17 cellular contexts compared by ENCODE assay signal in the genomic region with DNA sequence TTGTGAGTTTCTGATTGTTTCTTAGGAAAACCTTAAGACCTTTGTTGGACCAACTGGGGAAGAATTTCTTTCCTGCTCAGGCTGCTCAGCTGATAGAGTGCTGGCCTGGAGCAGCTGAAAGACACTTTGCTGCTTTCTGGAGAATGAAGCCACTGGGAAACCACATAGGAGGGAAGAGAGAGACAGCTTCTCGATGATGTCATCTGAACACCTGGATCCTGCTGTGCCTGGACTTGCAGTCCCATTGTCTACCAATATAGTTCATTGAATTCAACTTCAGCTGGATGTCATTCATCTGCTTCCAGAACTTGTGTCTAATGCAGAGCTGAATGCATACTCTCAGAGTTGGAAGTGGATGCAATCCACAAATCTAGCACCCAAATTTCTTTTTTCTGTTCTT. TPM values are rescaled to one million over a fixed set of nuclear protein-coding genes. Genes with fewer than 3 reads are reported as not detected.
DNase-seq lines count a peak whose midpoint lies in the region; FAIRE-seq and TF ChIP-seq lines count a peak whose summit lies in the region.
"Had no signal": no experiment of that assay in that cellular context is flagged by ENCODE, and none has a peak within 500 bp of the region (broad histone marks: within the 10 kb centered on the region; RNA-seq: fewer than 3 reads in every experiment).

No MANE protein-coding gene starts in this region.

- H2BK12ac ChIP-seq in H1 (ENCODE audit: low read depth, low read length): peak overlapping the region; percentile 23; the same call in 1 of the 2 replicates

- H4K8ac ChIP-seq in H1 (ENCODE audit: extremely low read depth, insufficient read depth, low read length): no peak overlapping the region

- H3K4me2 ChIP-seq in H1 (ENCODE audit: insufficient read depth in 1 of 2, low read depth in 2 of 2, low read length in 2 of 2) (no peak overlapping the region), keratinocyte (ENCODE audit: control insufficient read depth, extremely low read depth, insufficient read depth, low read depth, low read length) (no peak overlapping the region)
- H3K4me2 ChIP-seq: BLaER1 had no signal

- TF ChIP-seq CTCF in HEK293 (tag by site-specific recombination; IDR thresholded peaks at IDR 0.05): no peak
- TF ChIP-seq CTCF in H1 (IDR thresholded peaks at IDR 0.05; ENCODE audit: control extremely low read depth in 1 of 3, insufficient read depth in 1 of 3, low read depth in 1 of 3, low read length in 3 of 3): no peak
- no peak for TF ChIP-seq CTCF in keratinocyte (optimal IDR thresholded peaks at IDR 0.05 in 1 of 3, IDR thresholded peaks at IDR 0.05 in 1 of 3, conservative IDR thresholded peaks at IDR 0.05 in 1 of 3; ENCODE audit: extremely low read depth in 1 of 3, insufficient read depth in 2 of 3, low read length in 3 of 3)

- H3K23me2 ChIP-seq in H1 (ENCODE audit: low read depth, low read length): no peaks in the 10 kb centered on the region

- H3K79me1 ChIP-seq in H1 (ENCODE audit: low read depth, low read length): no peaks in the 10 kb centered on the region

- H3K27ac ChIP-seq in HEK293 (ENCODE audit: extremely low read depth, low read depth, low read length) (no peak overlapping the region), H1 (ENCODE audit: low read depth, low read length) (no peak overlapping the region), keratinocyte (ENCODE audit: control insufficient read depth, insufficient read depth, low read length) (no peak overlapping the region)
- H3K27ac ChIP-seq: BLaER1 had no signal

- H3K9ac ChIP-seq in H1 (replicated peaks in 1 of 4; ENCODE audit: extremely low read depth in 1 of 4, low read depth in 3 of 4, low read length in 3 of 4): no peak overlapping the region
- H3K9ac ChIP-seq in keratinocyte (ENCODE audit: control insufficient read depth, extremely low read depth, insufficient read depth, low read length): no peak overlapping the region
- H3K9ac ChIP-seq: BLaER1 had no signal

- H2BK20ac ChIP-seq in H1 (ENCODE audit: low read length): no peak overlapping the region

- CTCF ChIA-PET in HEK293 (lab: Yijun Ruan, JAX): interaction anchor here (0.5 to 0.7 kb wide), 4 partner anchors 26 to 1095 kb away, joined by 3 to 5 read pairs (median 3); no protein-coding TSS in a partner anchor
- CTCF ChIA-PET in H1 (lab: Charles Lee; ENCODE audit: partially characterized antibody): no interaction called here

- dilution Hi-C loops in keratinocyte (cut with MboI; ENCODE audit: extremely low pct_ligation_motif_present, low sequenced_read_pairs): no loop called here

- H2BK120ac ChIP-seq in H1 (replicated peaks; ENCODE audit: low read depth, low read length): no peak overlapping the region

- no peak overlapping the region for H3K18ac ChIP-seq in H1 (ENCODE audit: extremely low read depth, low read length)

- no peaks in the 10 kb centered on the region for H3K9me1 ChIP-seq in keratinocyte (ENCODE audit: control insufficient read depth, extremely low read depth, insufficient read depth, low read length)

- H2AFZ ChIP-seq in H1 (ENCODE audit: low read length) (no peak overlapping the region), keratinocyte (ENCODE audit: control insufficient read depth, low read length) (no peak overlapping the region)

- no peak overlapping the region for H3K56ac ChIP-seq in H1 (replicated peaks; ENCODE audit: insufficient read length, low read depth, low read length)

- no peak for FAIRE-seq in H1 (lab: Jason Lieb, UNC)
- peak; percentile 96 for FAIRE-seq in keratinocyte (lab: Jason Lieb, UNC)
- FAIRE-seq: GM12878, GM18507, H54 had no signal

- H3K4ac ChIP-seq in H1 (replicated peaks; ENCODE audit: insufficient read length, low read depth, low read length): no peak overlapping the region

- H2BK15ac ChIP-seq in H1 (ENCODE audit: low read length): peak overlapping the region; percentile 29; the same call in 1 of the 2 replicates

- no peak for TF ChIP-seq POLR2A in H1 (IDR thresholded peaks at IDR 0.05; ENCODE audit: control extremely low read depth in 1 of 2, low read depth in 2 of 2, low read length in 2 of 2)

- no peak overlapping the region for H4K91ac ChIP-seq in H1 (replicated peaks; ENCODE audit: insufficient read length, low read length)

- H3K4me1 ChIP-seq in HEK293 (ENCODE audit: control insufficient read depth, insufficient read depth, low read length) (peaks cover 4% of the 10 kb centered on the region), H1 (replicated peaks in 1 of 4; ENCODE audit: control insufficient read depth in 3 of 4, insufficient read depth in 4 of 4, low read length in 3 of 4) (peaks cover 0 to 3% (median 0%) of the 10 kb centered on the region in 4 experiments; a peak in 1 of 7 replicates), keratinocyte (ENCODE audit: control insufficient read depth, extremely low read depth, insufficient read depth, low read length) (peaks cover 2% of the 10 kb centered on the region)
- H3K4me1 ChIP-seq: Caco-2 had no signal

- H2BK5ac ChIP-seq in H1 (ENCODE audit: low read depth, low read length): no peak overlapping the region

- H3K36me3 ChIP-seq in HEK293 (ENCODE audit: control insufficient read depth in 2 of 2, insufficient read depth in 1 of 2, low read length in 2 of 2): no peaks in the 10 kb centered on the region
- H3K36me3 ChIP-seq in H1 (ENCODE audit: control insufficient read depth in 2 of 4, insufficient read depth in 4 of 4, low read length in 3 of 4): no peaks in the 10 kb centered on the region
- no peaks in the 10 kb centered on the region for H3K36me3 ChIP-seq in keratinocyte (ENCODE audit: control insufficient read depth in 2 of 2, extremely low read depth in 1 of 2, insufficient read depth in 2 of 2, low read length in 2 of 2)
- H3K36me3 ChIP-seq: BLaER1 had no signal

- DNase-seq in NCI-H1105 treated with DMSO at 0.1 percent for 48 hours (lab: John Stamatoyannopoulos, UW) (peak; percentile 9), NCI-H1105 (lab: John Stamatoyannopoulos, UW) (no peak), H1 (ENCODE audit: low read depth in 1 of 2, low spot score in 2 of 2) (no peak), keratinocyte (ENCODE audit: low read depth, low spot score) (peak; percentile 61), NCI-H2081 treated with DMSO at 0.1 percent for 48 hours (lab: John Stamatoyannopoulos, UW) (no peak), putamen (ENCODE audit: low spot score) (no peak)
- no peak for DNase-seq in activated CD4-positive, alpha-beta T cell treated with anti-CD3 and anti-CD28 coated beads for 4 hours
- DNase-seq: 8988T; AML-193; Caco-2; CD8-positive, alpha-beta memory T cell had no signal

- H3K23ac ChIP-seq in H1 (ENCODE audit: insufficient read length): no peak overlapping the region

- H3K14ac ChIP-seq in H1 (ENCODE audit: insufficient read length): no peak overlapping the region

- no peak for TF ChIP-seq RAD21 in H1 (IDR thresholded peaks at IDR 0.05 in 1 of 2, conservative IDR thresholded peaks at IDR 0.05 in 1 of 2; ENCODE audit: low read depth in 2 of 2, low read length in 2 of 2)

- no peaks in the 10 kb centered on the region for H4K20me1 ChIP-seq in H1 (replicated peaks in 1 of 2; ENCODE audit: control insufficient read depth in 1 of 2, insufficient read depth in 2 of 2, low read length in 2 of 2)
- H4K20me1 ChIP-seq in keratinocyte (ENCODE audit: control insufficient read depth, extremely low read depth, insufficient read depth, low read length): no peaks in the 10 kb centered on the region
- H4K20me1 ChIP-seq: BLaER1 had no signal

- POLR2A ChIA-PET in HEK293 (lab: Yijun Ruan, JAX): no interaction called here
- POLR2A ChIA-PET in H1 (lab: Charles Lee; ENCODE audit: partially characterized antibody): interaction anchor here (1.0 kb wide), 1 partner anchor 34 kb away, joined by 3 read pairs; no protein-coding TSS in a partner anchor

- no peak overlapping the region for H3K4me3 ChIP-seq in HEK293 (ENCODE audit: low read depth, low read length)
- no peak overlapping the region for H3K4me3 ChIP-seq in H1 (ENCODE audit: extremely low read depth in 1 of 4, insufficient read depth in 2 of 4, low read depth in 3 of 4, low read length in 4 of 4)
- no peak overlapping the region for H3K4me3 ChIP-seq in keratinocyte (ENCODE audit: control insufficient read depth in 2 of 3, extremely low read depth in 1 of 3, insufficient read depth in 2 of 3, low read depth in 1 of 3, low read length in 3 of 3)
- H3K4me3 ChIP-seq: BLaER1, GM12878 had no signal

- H4K5ac ChIP-seq in H1 (ENCODE audit: insufficient read length, low read depth, low read length): no peak overlapping the region

- peaks cover 2% of the 10 kb centered on the region; the same call in 1 of the 2 replicates for H3K9me3 ChIP-seq in HEK293 (ENCODE audit: control insufficient read depth, insufficient read depth, low read depth, low read length)
- H3K9me3 ChIP-seq in H1 (ENCODE audit: insufficient read depth in 2 of 2, low read depth in 1 of 2, low read length in 1 of 2): no peaks in the 10 kb centered on the region
- H3K9me3 ChIP-seq in keratinocyte (ENCODE audit: control insufficient read depth, low read depth, low read length): no peaks in the 10 kb centered on the region
- H3K9me3 ChIP-seq: BLaER1 had no signal

- H3K79me2 ChIP-seq in H1 (ENCODE audit: control insufficient read depth in 1 of 2, insufficient read depth in 2 of 2, low read length in 2 of 2): no peaks in the 10 kb centered on the region
- H3K79me2 ChIP-seq in keratinocyte (ENCODE audit: control insufficient read depth, insufficient read depth, low read length): no peaks in the 10 kb centered on the region

- H2AK5ac ChIP-seq in H1 (ENCODE audit: low read depth, low read length): no peak overlapping the region

- H3K27me3 ChIP-seq in H1 (replicated peaks in 1 of 4; ENCODE audit: control insufficient read depth in 3 of 4, extremely low read depth in 1 of 4, insufficient read depth in 3 of 4, low read length in 3 of 4): no peaks in the 10 kb centered on the region
- H3K27me3 ChIP-seq in keratinocyte (ENCODE audit: control insufficient read depth, extremely low read depth, insufficient read depth, low read length): no peaks in the 10 kb centered on the region
- H3K27me3 ChIP-seq: BLaER1 had no signal

- WGBS in H1 (ENCODE audit: extremely low coverage in 1 of 2, insufficient coverage in 1 of 2, insufficient read length in 1 of 2, insufficient replicate concordance in 2 of 2, low coverage in 1 of 2, low lambda C conversion rate in 2 of 2, missing lambda C conversion rate in 1 of 2), 2 experiments: no CpG with 5 or more reads among the region's 1 CpG

- no peak for TF ChIP-seq EP300 in H1 (IDR thresholded peaks at IDR 0.05; ENCODE audit: borderline replicate concordance in 1 of 2, low read depth in 2 of 2, low read length in 2 of 2)

RNA-seq across cellular contexts. Expression of a gene that starts 34.3 kb away (rescaled TPM):
- 9.3 and 12.3 TPM in 2 replicates for total RNA-seq in H1 (2021; fragmentation: NEBNext Ultra II Directional; extraction: Animal tissue kit (Norgen Biotek cat#: 25700))
- polyA plus RNA-seq in H1 (2011; rRNA removed) (3.1 and 3.8 TPM in 2 replicates), keratinocyte (2.2 to 3.6 TPM (median 3.0 TPM) in 3 replicates)
- 2.3 TPM for polyA plus RNA-seq in H1 (2011; cell fraction: cytosol; rRNA removed)
- polyA plus RNA-seq in H1 (2011; cell fraction: nucleus; rRNA removed): 10.5 TPM
- 5.8 to 7.8 TPM (median 6.4 TPM) in 4 replicates for polyA plus RNA-seq in H1 (2012, experiment 1 of 2)
- 4.2 TPM for polyA plus RNA-seq in H1 (2012, experiment 2 of 2)
- polyA plus RNA-seq in H1 (2013, experiment 1 of 2): 15.1 TPM
- polyA plus RNA-seq in H1 (2013, experiment 2 of 2): 14.7 TPM
- 5.5 TPM in 2 replicates for polyA minus RNA-seq in H1 (2011; rRNA and poly(A)+ RNA removed)
- polyA minus RNA-seq in H1 (2011; cell fraction: cytosol; rRNA and poly(A)+ RNA removed): 5.1 TPM
- 6.6 TPM for polyA minus RNA-seq in H1 (2011; cell fraction: nucleus; rRNA and poly(A)+ RNA removed)
- polyA plus RNA-seq in keratinocyte (2011; ENCODE audit: low read depth): 3.3 TPM
- 3.0 and 3.8 TPM in 2 replicates for polyA plus RNA-seq in keratinocyte (2011; cell fraction: cytosol; rRNA removed)
- polyA plus RNA-seq in keratinocyte (2011; cell fraction: nucleus; rRNA removed): 8.7 and 9.8 TPM in 2 replicates
- 2.6 and 6.1 TPM in 2 replicates for polyA plus RNA-seq in keratinocyte (2012; ENCODE audit: low replicate concordance)
- 3.1 to 17.9 TPM (median 9.9 TPM) in 3 replicates for polyA minus RNA-seq in keratinocyte
- 3.6 TPM for polyA minus RNA-seq in keratinocyte (2011; cell fraction: cytosol; rRNA and poly(A)+ RNA removed)
- 4.2 and 9.9 TPM in 2 replicates for polyA minus RNA-seq in keratinocyte (2011; cell fraction: nucleus; rRNA and poly(A)+ RNA removed)
- total RNA-seq: Caco-2, G401 had no signal
- polyA plus RNA-seq: GM12878 had no signal

Comparison
In these comparisons a context has a peak if more than half of its experiments do, and no peak if none do; other contexts are left out.
1. DNase-seq: peak in NCI-H1105 treated with DMSO at 0.1 percent for 48 hours (single experiment) and keratinocyte (single experiment); none in NCI-H1105 (single experiment), H1 (0 of 2), activated CD4-positive, alpha-beta T cell treated with anti-CD3 and anti-CD28 coated beads for 4 hours (0 of 2), NCI-H2081 treated with DMSO at 0.1 percent for 48 hours (single experiment) and putamen (single experiment).